In the genomic region with DNA sequence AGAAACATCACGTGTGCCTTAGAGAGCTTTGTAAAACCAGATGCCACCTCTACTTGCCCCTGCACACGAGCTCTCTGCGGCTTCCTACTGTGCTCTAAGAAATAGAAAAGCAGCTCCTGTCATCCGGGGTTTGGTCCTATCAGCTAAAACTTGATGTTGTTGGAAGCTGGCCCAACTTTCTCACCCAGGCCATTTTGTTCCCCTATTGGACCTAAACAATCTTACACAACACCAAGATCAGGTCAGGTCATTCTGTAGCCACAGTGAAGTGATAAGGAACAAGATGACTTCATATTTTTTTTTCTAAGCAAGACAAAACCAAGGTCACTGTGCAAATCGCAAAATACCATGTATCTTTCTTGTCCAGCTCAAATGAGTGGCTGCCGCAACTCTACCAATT, we compare ENCODE assay signal across 1 cellular context.
TF ChIP-seq lines count a peak whose summit lies in the region.

No MANE protein-coding gene starts in this region.

TF ChIP-seq in HepG2, 621 proteins besides CTCF, POLR2A, EP300 and RAD21 (continued from another document):
- TF ChIP-seq, protein P1, sequence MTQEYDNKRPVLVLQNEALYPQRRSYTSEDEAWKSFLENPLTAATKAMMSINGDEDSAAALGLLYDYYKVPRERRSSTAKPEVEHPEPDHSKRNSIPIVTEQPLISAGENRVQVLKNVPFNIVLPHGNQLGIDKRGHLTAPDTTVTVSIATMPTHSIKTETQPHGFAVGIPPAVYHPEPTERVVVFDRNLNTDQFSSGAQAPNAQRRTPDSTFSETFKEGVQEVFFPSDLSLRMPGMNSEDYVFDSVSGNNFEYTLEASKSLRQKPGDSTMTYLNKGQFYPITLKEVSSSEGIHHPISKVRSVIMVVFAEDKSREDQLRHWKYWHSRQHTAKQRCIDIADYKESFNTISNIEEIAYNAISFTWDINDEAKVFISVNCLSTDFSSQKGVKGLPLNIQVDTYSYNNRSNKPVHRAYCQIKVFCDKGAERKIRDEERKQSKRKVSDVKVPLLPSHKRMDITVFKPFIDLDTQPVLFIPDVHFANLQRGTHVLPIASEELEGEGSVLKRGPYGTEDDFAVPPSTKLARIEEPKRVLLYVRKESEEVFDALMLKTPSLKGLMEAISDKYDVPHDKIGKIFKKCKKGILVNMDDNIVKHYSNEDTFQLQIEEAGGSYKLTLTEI (CRISPR knock-in tag; conservative IDR thresholded peaks at IDR 0.05) = no peak
- TF ChIP-seq THRA (CRISPR knock-in tag; IDR thresholded peaks at IDR 0.05; ENCODE audit: borderline replicate concordance) = no peak
- TF ChIP-seq PREB (CRISPR knock-in tag; IDR thresholded peaks at IDR 0.05) = no peak
- no peak for TF ChIP-seq ZNF674 (CRISPR knock-in tag; IDR thresholded peaks at IDR 0.05; ENCODE audit: low read depth)
- no peak for TF ChIP-seq ZNF629 (CRISPR knock-in tag; conservative IDR thresholded peaks at IDR 0.05)
- no peak for TF ChIP-seq ZKSCAN8 (CRISPR knock-in tag; IDR thresholded peaks at IDR 0.05; ENCODE audit: borderline replicate concordance)
- TF ChIP-seq ZIK1 (CRISPR knock-in tag; IDR thresholded peaks at IDR 0.05; ENCODE audit: borderline replicate concordance, low read depth) = no peak
- TF ChIP-seq XRCC5 (optimal IDR thresholded peaks at IDR 0.05; ENCODE audit: low read length) = no peak
- no peak for TF ChIP-seq ZBTB21 (CRISPR knock-in tag; IDR thresholded peaks at IDR 0.05)
- TF ChIP-seq GFI1 (CRISPR knock-in tag; IDR thresholded peaks at IDR 0.05; ENCODE audit: borderline replicate concordance) = no peak
- no peak for TF ChIP-seq MBD4 (IDR thresholded peaks at IDR 0.05; ENCODE audit: borderline replicate concordance, low read length)
TF ChIP-seq in HepG2: peak in this region for 0.
